16 cellular contexts compared by ENCODE assay signal in the genomic region with DNA sequence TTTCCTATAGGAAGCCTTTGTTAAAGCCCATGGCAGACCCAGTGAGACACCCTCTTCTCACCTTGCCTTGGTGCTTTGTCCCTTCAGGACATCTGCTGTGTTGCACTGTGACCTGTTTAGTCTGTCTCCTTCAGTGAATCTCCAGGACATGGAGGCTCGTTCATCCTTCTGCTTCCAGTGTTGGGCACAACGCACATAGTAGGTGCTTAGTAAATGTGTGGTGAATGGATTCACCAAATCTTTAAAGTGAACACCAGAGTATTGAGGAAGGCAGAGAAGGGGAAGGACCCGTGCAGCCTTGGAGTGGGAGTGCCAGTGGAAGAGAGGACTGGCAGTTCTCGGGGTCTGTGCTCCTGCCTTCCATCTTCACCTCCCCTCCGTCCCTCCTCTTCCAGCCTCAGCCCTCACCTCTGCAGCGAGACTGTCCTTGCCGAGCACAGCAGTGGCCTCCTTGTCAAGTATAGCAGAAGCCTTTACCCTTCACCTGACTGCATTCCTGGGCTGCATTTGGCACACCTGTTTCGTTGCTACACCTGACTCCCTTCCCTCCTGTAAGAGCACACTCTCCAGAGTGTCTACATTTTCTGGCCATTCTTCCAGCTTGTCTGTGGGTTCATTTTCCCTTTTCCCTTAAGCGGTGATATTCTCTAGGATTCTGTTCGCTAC.
DNase-seq lines count a peak whose midpoint lies in the region; ATAC-seq and TF ChIP-seq lines count a peak whose summit lies in the region.
"Had no signal": no experiment of that assay in that cellular context is flagged by ENCODE, and none has a peak within 500 bp of the region (broad histone marks: within the 10 kb centered on the region; RNA-seq: fewer than 3 reads in every experiment).

No MANE protein-coding gene starts in this region.

- no peak for ATAC-seq in stimulated activated naive CD8-positive, alpha-beta T cell treated with anti-CD3 and anti-CD28 coated beads, Interleukin-15, amount 100 ng/mL, for 72 hours
- no peak for ATAC-seq in central memory CD8-positive, alpha-beta T cell (replicated peaks; ENCODE audit: extremely low read depth, poor library complexity, severe bottlenecking)
- ATAC-seq: activated CD8-positive, alpha-beta T cell treated with anti-CD3 and anti-CD28 coated beads for 36 hours; activated T-cell treated with anti-CD3 and anti-CD28 coated beads, Interleukin-2, amount 50 U/mL, for 72 hours had no signal

- peaks cover 80% of the 10 kb centered on the region for H3K4me1 Mint-ChIP-seq in stimulated activated naive CD8-positive, alpha-beta T cell treated with anti-CD3 and anti-CD28 coated beads, Interleukin-15, Interleukin-2, amounts not matched to agents 100 ng/mL and 50 ng/mL, for 24 hours (ENCODE audit: low read depth)
- H3K4me1 Mint-ChIP-seq in stimulated activated naive CD8-positive, alpha-beta T cell treated with anti-CD3 and anti-CD28 coated beads, Interleukin-15, amount 100 ng/mL, for 72 hours = peaks cover 80% of the 10 kb centered on the region
- H3K4me1 Mint-ChIP-seq in central memory CD8-positive, alpha-beta T cell = peaks cover 74% of the 10 kb centered on the region
- peaks cover 41% of the 10 kb centered on the region for H3K4me1 Mint-ChIP-seq in nephron progenitor cell

- CTCF ChIA-PET in HEK293T (lab: Yijun Ruan, JAX) = no interaction called here

- no peak for DNase-seq in stimulated activated naive CD8-positive, alpha-beta T cell treated with anti-CD3 and anti-CD28 coated beads, Interleukin-15, amount 100 ng/mL, for 72 hours
- DNase-seq in central memory CD8-positive, alpha-beta T cell (ENCODE audit: low spot score in 2 of 2) = no peak
- DNase-seq in nephron progenitor cell = no peak
- no peak for DNase-seq in AG08395 (ENCODE audit: low spot score)
- DNase-seq in HEK293T (ENCODE audit: extremely low spot score) = no peak
- no peak for DNase-seq in NCI-H1694 treated with DMSO at 0.1 percent for 48 hours (lab: John Stamatoyannopoulos, UW)
- no peak for DNase-seq in NCI-H2196 treated with DMSO at 0.1 percent for 48 hours (lab: John Stamatoyannopoulos, UW; ENCODE audit: unreplicated experiment)
- DNase-seq: activated CD8-positive, alpha-beta T cell treated with anti-CD3 and anti-CD28 coated beads for 36 hours; activated T-cell treated with anti-CD3 and anti-CD28 coated beads, Interleukin-2, amount 50 U/mL, for 72 hours; Calu3; HCEC 1CT; midbrain; NCI-H446 treated with DMSO at 0.1 percent for 48 hours; OCI-M1; stimulated activated naive CD4-positive, alpha-beta T cell treated with Interleukin-2 at 50 U/mL for 16 hours had no signal

- peak overlapping the region; percentile 10 for H3K27ac Mint-ChIP-seq in stimulated activated naive CD8-positive, alpha-beta T cell treated with anti-CD3 and anti-CD28 coated beads, Interleukin-15, Interleukin-2, amounts not matched to agents 100 ng/mL and 50 ng/mL, for 24 hours
- no peak overlapping the region for H3K27ac Mint-ChIP-seq in stimulated activated naive CD8-positive, alpha-beta T cell treated with anti-CD3 and anti-CD28 coated beads, Interleukin-15, amount 100 ng/mL, for 72 hours
- peak overlapping the region; percentile 2 for H3K27ac Mint-ChIP-seq in central memory CD8-positive, alpha-beta T cell (ENCODE audit: low read depth)
- peak overlapping the region; percentile 71 for H3K27ac Mint-ChIP-seq in nephron progenitor cell
- H3K27ac Mint-ChIP-seq: activated T-cell treated with anti-CD3 and anti-CD28 coated beads, Interleukin-2, amount 50 U/mL, for 72 hours had no signal

- no peak for TF ChIP-seq CTCF in nephron progenitor cell (IDR thresholded peaks at IDR 0.05)

- H3K27me3 Mint-ChIP-seq in stimulated activated naive CD8-positive, alpha-beta T cell treated with anti-CD3 and anti-CD28 coated beads, Interleukin-15, Interleukin-2, amounts not matched to agents 100 ng/mL and 50 ng/mL, for 24 hours = no peaks in the 10 kb centered on the region
- H3K27me3 Mint-ChIP-seq in stimulated activated naive CD8-positive, alpha-beta T cell treated with anti-CD3 and anti-CD28 coated beads, Interleukin-15, amount 100 ng/mL, for 72 hours = no peaks in the 10 kb centered on the region
- no peaks in the 10 kb centered on the region for H3K27me3 Mint-ChIP-seq in central memory CD8-positive, alpha-beta T cell
- H3K27me3 Mint-ChIP-seq in nephron progenitor cell (ENCODE audit: low read depth, poor library complexity) = no peaks in the 10 kb centered on the region
- H3K27me3 Mint-ChIP-seq: activated CD8-positive, alpha-beta T cell treated with anti-CD3 and anti-CD28 coated beads for 36 hours had no signal

- H3K4me3 Mint-ChIP-seq in stimulated activated naive CD8-positive, alpha-beta T cell treated with anti-CD3 and anti-CD28 coated beads, Interleukin-15, Interleukin-2, amounts not matched to agents 100 ng/mL and 50 ng/mL, for 24 hours = no peak overlapping the region
- H3K4me3 Mint-ChIP-seq in stimulated activated naive CD8-positive, alpha-beta T cell treated with anti-CD3 and anti-CD28 coated beads, Interleukin-15, amount 100 ng/mL, for 72 hours = no peak overlapping the region
- no peak overlapping the region for H3K4me3 Mint-ChIP-seq in central memory CD8-positive, alpha-beta T cell
- no peak overlapping the region for H3K4me3 Mint-ChIP-seq in nephron progenitor cell
- H3K4me3 Mint-ChIP-seq: activated CD8-positive, alpha-beta T cell treated with anti-CD3 and anti-CD28 coated beads for 36 hours; activated T-cell treated with anti-CD3 and anti-CD28 coated beads, Interleukin-2, amount 50 U/mL, for 72 hours had no signal

- POLR2A ChIA-PET in HEK293T (lab: Yijun Ruan, JAX) = interaction anchor here (1.6 kb wide), 1 partner anchor 43 kb away, joined by 5 read pairs; no protein-coding TSS in a partner anchor

- no peaks in the 10 kb centered on the region for H3K9me3 Mint-ChIP-seq in stimulated activated naive CD8-positive, alpha-beta T cell treated with anti-CD3 and anti-CD28 coated beads, Interleukin-15, Interleukin-2, amounts not matched to agents 100 ng/mL and 50 ng/mL, for 24 hours
- H3K9me3 Mint-ChIP-seq in stimulated activated naive CD8-positive, alpha-beta T cell treated with anti-CD3 and anti-CD28 coated beads, Interleukin-15, amount 100 ng/mL, for 72 hours = no peaks in the 10 kb centered on the region
- no peaks in the 10 kb centered on the region for H3K9me3 Mint-ChIP-seq in central memory CD8-positive, alpha-beta T cell
- H3K9me3 Mint-ChIP-seq in nephron progenitor cell = no peaks in the 10 kb centered on the region
- H3K9me3 Mint-ChIP-seq: activated CD8-positive, alpha-beta T cell treated with anti-CD3 and anti-CD28 coated beads for 36 hours; activated T-cell treated with anti-CD3 and anti-CD28 coated beads, Interleukin-2, amount 50 U/mL, for 72 hours had no signal

- H3K36me3 Mint-ChIP-seq in stimulated activated naive CD8-positive, alpha-beta T cell treated with anti-CD3 and anti-CD28 coated beads, Interleukin-15, Interleukin-2, amounts not matched to agents 100 ng/mL and 50 ng/mL, for 24 hours (ENCODE audit: low read depth) = peaks cover 31% of the 10 kb centered on the region
- H3K36me3 Mint-ChIP-seq in central memory CD8-positive, alpha-beta T cell (ENCODE audit: insufficient read depth) = peaks cover 13% of the 10 kb centered on the region
- peaks cover 34% of the 10 kb centered on the region for H3K36me3 Mint-ChIP-seq in nephron progenitor cell (ENCODE audit: low read depth)

TF ChIP-seq in HEK293T, 16 proteins besides CTCF, POLR2A, EP300 and RAD21:
- TF ChIP-seq TARDBP (IDR thresholded peaks at IDR 0.05) (no peak), L3MBTL2 (conservative IDR thresholded peaks at IDR 0.05) (no peak), SP1 (IDR thresholded peaks at IDR 0.05) (no peak), BHLHE40 (IDR thresholded peaks at IDR 0.05; ENCODE audit: borderline replicate concordance) (no peak), FOXA1 (IDR thresholded peaks at IDR 0.05) (no peak), ARNT (IDR thresholded peaks at IDR 0.05) (no peak), NFRKB (IDR thresholded peaks at IDR 0.05) (no peak), HDGF (IDR thresholded peaks at IDR 0.05; ENCODE audit: borderline replicate concordance) (no peak), SUZ12 (IDR thresholded peaks at IDR 0.05) (no peak), ZNF384 (IDR thresholded peaks at IDR 0.05) (no peak), FOXM1 (IDR thresholded peaks at IDR 0.05; ENCODE audit: borderline replicate concordance) (no peak), CTBP1 (IDR thresholded peaks at IDR 0.05; ENCODE audit: borderline replicate concordance) (no peak), LEF1 (IDR thresholded peaks at IDR 0.05; ENCODE audit: borderline replicate concordance) (no peak), FOXK2 (IDR thresholded peaks at IDR 0.05) (no peak), ELF4 (IDR thresholded peaks at IDR 0.05) (no peak)
- TF ChIP-seq, protein P1, sequence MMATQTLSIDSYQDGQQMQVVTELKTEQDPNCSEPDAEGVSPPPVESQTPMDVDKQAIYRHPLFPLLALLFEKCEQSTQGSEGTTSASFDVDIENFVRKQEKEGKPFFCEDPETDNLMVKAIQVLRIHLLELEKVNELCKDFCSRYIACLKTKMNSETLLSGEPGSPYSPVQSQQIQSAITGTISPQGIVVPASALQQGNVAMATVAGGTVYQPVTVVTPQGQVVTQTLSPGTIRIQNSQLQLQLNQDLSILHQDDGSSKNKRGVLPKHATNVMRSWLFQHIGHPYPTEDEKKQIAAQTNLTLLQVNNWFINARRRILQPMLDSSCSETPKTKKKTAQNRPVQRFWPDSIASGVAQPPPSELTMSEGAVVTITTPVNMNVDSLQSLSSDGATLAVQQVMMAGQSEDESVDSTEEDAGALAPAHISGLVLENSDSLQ (IDR thresholded peaks at IDR 0.05) = no peak

Comparison
In these comparisons a context has a peak if more than half of its experiments do, and no peak if none do; other contexts are left out.
1. H3K27ac Mint-ChIP-seq: peak in stimulated activated naive CD8-positive, alpha-beta T cell treated with anti-CD3 and anti-CD28 coated beads, Interleukin-15, Interleukin-2, amounts not matched to agents 100 ng/mL and 50 ng/mL, for 24 hours (single experiment), central memory CD8-positive, alpha-beta T cell (single experiment) and nephron progenitor cell (single experiment); none in stimulated activated naive CD8-positive, alpha-beta T cell treated with anti-CD3 and anti-CD28 coated beads, Interleukin-15, amount 100 ng/mL, for 72 hours (0 of 2).